ENCODE assay signal across 1 cellular context in the genomic region with DNA sequence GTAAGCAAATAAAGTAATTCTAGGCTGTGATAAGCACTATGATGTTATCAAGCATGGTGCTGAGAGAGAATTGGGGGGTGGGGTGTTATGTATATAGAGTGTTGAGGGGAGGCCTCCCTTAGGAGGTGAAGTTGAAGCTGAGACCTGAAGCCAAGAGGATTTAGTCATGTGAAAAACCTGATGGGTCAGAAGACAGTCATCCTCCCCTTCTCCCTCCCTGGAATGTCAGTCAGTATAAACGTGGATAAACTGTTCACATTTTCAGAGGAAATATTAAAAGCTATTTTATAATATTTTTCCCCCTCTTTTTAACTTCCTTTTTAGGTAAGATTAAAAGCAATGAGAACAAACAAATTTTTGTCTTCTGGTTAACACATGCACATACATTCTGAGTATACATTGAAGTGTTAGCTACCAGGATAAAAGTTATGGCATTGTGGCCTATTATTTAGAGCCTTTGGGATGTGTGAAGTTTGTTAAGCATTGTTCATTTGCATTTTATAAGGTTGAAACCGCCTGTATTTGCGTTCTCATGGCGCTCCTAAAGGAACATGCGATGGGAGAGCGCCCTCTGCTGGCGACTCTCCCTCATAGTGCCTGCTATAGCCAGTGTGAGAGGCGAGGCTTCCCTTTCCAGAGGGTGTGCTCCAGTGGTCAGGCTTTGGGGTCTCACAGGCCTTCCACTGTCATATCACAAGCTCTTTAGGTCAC.
TF ChIP-seq lines count a peak whose summit lies in the region.

No MANE protein-coding gene starts in this region.

TF ChIP-seq in HepG2, 621 proteins besides CTCF, POLR2A, EP300 and RAD21 (continued from another document and continues in another):
- TF ChIP-seq, protein P1, sequence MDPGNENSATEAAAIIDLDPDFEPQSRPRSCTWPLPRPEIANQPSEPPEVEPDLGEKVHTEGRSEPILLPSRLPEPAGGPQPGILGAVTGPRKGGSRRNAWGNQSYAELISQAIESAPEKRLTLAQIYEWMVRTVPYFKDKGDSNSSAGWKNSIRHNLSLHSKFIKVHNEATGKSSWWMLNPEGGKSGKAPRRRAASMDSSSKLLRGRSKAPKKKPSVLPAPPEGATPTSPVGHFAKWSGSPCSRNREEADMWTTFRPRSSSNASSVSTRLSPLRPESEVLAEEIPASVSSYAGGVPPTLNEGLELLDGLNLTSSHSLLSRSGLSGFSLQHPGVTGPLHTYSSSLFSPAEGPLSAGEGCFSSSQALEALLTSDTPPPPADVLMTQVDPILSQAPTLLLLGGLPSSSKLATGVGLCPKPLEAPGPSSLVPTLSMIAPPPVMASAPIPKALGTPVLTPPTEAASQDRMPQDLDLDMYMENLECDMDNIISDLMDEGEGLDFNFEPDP (CRISPR knock-in tag; conservative IDR thresholded peaks at IDR 0.05): no peak
- no peak for TF ChIP-seq KDM1A (CRISPR knock-in tag; IDR thresholded peaks at IDR 0.05)
- TF ChIP-seq U2AF1 (optimal IDR thresholded peaks at IDR 0.05; ENCODE audit: low read depth, low read length): no peak
- TF ChIP-seq, protein P2, sequence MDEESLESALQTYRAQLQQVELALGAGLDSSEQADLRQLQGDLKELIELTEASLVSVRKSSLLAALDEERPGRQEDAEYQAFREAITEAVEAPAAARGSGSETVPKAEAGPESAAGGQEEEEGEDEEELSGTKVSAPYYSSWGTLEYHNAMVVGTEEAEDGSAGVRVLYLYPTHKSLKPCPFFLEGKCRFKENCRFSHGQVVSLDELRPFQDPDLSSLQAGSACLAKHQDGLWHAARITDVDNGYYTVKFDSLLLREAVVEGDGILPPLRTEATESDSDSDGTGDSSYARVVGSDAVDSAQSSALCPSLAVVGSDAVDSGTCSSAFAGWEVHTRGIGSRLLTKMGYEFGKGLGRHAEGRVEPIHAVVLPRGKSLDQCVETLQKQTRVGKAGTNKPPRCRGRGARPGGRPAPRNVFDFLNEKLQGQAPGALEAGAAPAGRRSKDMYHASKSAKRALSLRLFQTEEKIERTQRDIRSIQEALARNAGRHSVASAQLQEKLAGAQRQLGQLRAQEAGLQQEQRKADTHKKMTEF (CRISPR knock-in tag; IDR thresholded peaks at IDR 0.05): peak; percentile 38; the same call in 1 of the 2 replicates
- peak; percentile 63; the same call in 1 of the 2 replicates for TF ChIP-seq ZNF263 (CRISPR knock-in tag; IDR thresholded peaks at IDR 0.05)
- no peak for TF ChIP-seq ZNF496 (CRISPR knock-in tag; IDR thresholded peaks at IDR 0.05; ENCODE audit: insufficient replicate concordance)
- peak; percentile 35; the same call in 1 of the 2 replicates for TF ChIP-seq RXRA (CRISPR knock-in tag; IDR thresholded peaks at IDR 0.05)
- TF ChIP-seq KDM2A (CRISPR knock-in tag; IDR thresholded peaks at IDR 0.05; ENCODE audit: borderline replicate concordance, low read depth): peak; percentile 79; the same call in 1 of the 2 replicates
- TF ChIP-seq, protein P3, sequence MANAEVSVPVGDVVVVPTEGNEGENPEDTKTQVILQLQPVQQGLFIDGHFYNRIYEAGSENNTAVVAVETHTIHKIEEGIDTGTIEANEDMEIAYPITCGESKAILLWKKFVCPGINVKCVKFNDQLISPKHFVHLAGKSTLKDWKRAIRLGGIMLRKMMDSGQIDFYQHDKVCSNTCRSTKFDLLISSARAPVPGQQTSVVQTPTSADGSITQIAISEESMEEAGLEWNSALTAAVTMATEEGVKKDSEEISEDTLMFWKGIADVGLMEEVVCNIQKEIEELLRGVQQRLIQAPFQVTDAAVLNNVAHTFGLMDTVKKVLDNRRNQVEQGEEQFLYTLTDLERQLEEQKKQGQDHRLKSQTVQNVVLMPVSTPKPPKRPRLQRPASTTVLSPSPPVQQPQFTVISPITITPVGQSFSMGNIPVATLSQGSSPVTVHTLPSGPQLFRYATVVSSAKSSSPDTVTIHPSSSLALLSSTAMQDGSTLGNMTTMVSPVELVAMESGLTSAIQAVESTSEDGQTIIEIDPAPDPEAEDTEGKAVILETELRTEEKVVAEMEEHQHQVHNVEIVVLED (CRISPR knock-in tag; IDR thresholded peaks at IDR 0.05; ENCODE audit: borderline replicate concordance): peak; percentile 50; the same call in 1 of the 2 replicates
- TF ChIP-seq MYC (CRISPR knock-in tag; IDR thresholded peaks at IDR 0.05; ENCODE audit: borderline replicate concordance): peak; percentile 69; the same call in 1 of the 2 replicates
- TF ChIP-seq ISL2 (CRISPR knock-in tag; IDR thresholded peaks at IDR 0.05): peak; percentile 25; the same call in 1 of the 2 replicates
- TF ChIP-seq ZNF776 (CRISPR knock-in tag; IDR thresholded peaks at IDR 0.05): no peak
- TF ChIP-seq CC2D1A (CRISPR knock-in tag; IDR thresholded peaks at IDR 0.05): 0 out of 2 replicates have a peak, but pooled peaks have one; percentile 58
- TF ChIP-seq SOX6 (IDR thresholded peaks at IDR 0.05): no peak
- no peak; the same call in 1 of the 2 replicates for TF ChIP-seq SOX6 (CRISPR knock-in tag; IDR thresholded peaks at IDR 0.05)
- TF ChIP-seq KMT2A (CRISPR knock-in tag; IDR thresholded peaks at IDR 0.05): peak; percentile 63; the same call in 1 of the 2 replicates
- peak; percentile 81 for TF ChIP-seq RBM22 (optimal IDR thresholded peaks at IDR 0.05; ENCODE audit: low read length)
- TF ChIP-seq HMG20A (CRISPR knock-in tag; IDR thresholded peaks at IDR 0.05; ENCODE audit: borderline replicate concordance): 0 out of 2 replicates have a peak, but pooled peaks have one; percentile 21
- TF ChIP-seq NR2F2 (IDR thresholded peaks at IDR 0.05; ENCODE audit: borderline replicate concordance, low read depth): no peak
- TF ChIP-seq, protein P4, sequence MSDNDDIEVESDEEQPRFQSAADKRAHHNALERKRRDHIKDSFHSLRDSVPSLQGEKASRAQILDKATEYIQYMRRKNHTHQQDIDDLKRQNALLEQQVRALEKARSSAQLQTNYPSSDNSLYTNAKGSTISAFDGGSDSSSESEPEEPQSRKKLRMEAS (IDR thresholded peaks at IDR 0.05): peak; percentile 67; the same call in 1 of the 2 replicates
- no peak for TF ChIP-seq CBFB (CRISPR knock-in tag; IDR thresholded peaks at IDR 0.05)
- TF ChIP-seq, protein P5, sequence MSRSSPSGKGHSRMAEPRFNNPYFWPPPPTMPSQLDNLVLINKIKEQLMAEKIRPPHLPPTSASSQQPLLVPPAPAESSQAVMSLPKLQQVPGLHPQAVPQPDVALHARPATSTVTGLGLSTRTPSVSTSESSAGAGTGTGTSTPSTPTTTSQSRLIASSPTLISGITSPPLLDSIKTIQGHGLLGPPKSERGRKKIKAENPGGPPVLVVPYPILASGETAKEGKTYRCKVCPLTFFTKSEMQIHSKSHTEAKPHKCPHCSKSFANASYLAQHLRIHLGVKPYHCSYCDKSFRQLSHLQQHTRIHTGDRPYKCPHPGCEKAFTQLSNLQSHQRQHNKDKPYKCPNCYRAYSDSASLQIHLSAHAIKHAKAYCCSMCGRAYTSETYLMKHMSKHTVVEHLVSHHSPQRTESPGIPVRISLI (CRISPR knock-in tag; IDR thresholded peaks at IDR 0.05; ENCODE audit: borderline replicate concordance): no peak
- no peak for TF ChIP-seq ZFP82 (CRISPR knock-in tag; IDR thresholded peaks at IDR 0.05; ENCODE audit: borderline replicate concordance)
- 0 out of 2 replicates have a peak, but pooled peaks have one; percentile 17 for TF ChIP-seq POLR2AphosphoS5 (IDR thresholded peaks at IDR 0.05; ENCODE audit: low read depth, low read length)
- TF ChIP-seq MYNN (CRISPR knock-in tag; IDR thresholded peaks at IDR 0.05; ENCODE audit: low read depth): no peak
- TF ChIP-seq NR2C2 (CRISPR knock-in tag; IDR thresholded peaks at IDR 0.05; ENCODE audit: borderline replicate concordance): no peak
- TF ChIP-seq HHEX (CRISPR knock-in tag; IDR thresholded peaks at IDR 0.05): no peak
- TF ChIP-seq CBX5 (CRISPR knock-in tag; IDR thresholded peaks at IDR 0.05; ENCODE audit: borderline replicate concordance): 0 out of 2 replicates have a peak, but pooled peaks have one; percentile 44
- peak; percentile 58; the same call in 1 of the 2 replicates for TF ChIP-seq SAP130 (CRISPR knock-in tag; IDR thresholded peaks at IDR 0.05; ENCODE audit: low read depth)
- 0 out of 2 replicates have a peak, but pooled peaks have one; percentile 32 for TF ChIP-seq SNAPC2 (CRISPR knock-in tag; IDR thresholded peaks at IDR 0.05)
- TF ChIP-seq, protein P6, sequence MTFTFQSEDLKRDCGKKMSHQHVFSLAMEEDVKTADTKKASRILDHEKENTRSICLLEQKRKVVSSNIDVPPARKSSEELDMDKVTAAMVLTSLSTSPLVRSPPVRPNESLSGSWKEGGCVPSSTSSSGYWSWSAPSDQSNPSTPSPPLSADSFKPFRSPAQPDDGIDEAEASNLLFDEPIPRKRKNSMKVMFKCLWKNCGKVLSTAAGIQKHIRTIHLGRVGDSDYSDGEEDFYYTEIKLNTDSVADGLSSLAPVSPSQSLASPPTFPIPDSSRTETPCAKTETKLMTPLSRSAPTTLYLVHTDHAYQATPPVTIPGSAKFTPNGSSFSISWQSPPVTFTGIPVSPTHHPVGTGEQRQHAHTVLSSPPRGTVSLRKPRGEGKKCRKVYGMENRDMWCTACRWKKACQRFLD (CRISPR knock-in tag; IDR thresholded peaks at IDR 0.05; ENCODE audit: borderline replicate concordance): no peak; the same call in 1 of the 2 replicates
- TF ChIP-seq IKZF4 (CRISPR knock-in tag; IDR thresholded peaks at IDR 0.05; ENCODE audit: borderline replicate concordance, low read depth, not compliant biosample characterization): peak; percentile 47
- TF ChIP-seq ZNF547 (CRISPR knock-in tag; IDR thresholded peaks at IDR 0.05): 0 out of 2 replicates have a peak, but pooled peaks have one; percentile 12
- TF ChIP-seq, protein P7, sequence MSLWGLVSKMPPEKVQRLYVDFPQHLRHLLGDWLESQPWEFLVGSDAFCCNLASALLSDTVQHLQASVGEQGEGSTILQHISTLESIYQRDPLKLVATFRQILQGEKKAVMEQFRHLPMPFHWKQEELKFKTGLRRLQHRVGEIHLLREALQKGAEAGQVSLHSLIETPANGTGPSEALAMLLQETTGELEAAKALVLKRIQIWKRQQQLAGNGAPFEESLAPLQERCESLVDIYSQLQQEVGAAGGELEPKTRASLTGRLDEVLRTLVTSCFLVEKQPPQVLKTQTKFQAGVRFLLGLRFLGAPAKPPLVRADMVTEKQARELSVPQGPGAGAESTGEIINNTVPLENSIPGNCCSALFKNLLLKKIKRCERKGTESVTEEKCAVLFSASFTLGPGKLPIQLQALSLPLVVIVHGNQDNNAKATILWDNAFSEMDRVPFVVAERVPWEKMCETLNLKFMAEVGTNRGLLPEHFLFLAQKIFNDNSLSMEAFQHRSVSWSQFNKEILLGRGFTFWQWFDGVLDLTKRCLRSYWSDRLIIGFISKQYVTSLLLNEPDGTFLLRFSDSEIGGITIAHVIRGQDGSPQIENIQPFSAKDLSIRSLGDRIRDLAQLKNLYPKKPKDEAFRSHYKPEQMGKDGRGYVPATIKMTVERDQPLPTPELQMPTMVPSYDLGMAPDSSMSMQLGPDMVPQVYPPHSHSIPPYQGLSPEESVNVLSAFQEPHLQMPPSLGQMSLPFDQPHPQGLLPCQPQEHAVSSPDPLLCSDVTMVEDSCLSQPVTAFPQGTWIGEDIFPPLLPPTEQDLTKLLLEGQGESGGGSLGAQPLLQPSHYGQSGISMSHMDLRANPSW (CRISPR knock-in tag; IDR thresholded peaks at IDR 0.05; ENCODE audit: borderline replicate concordance): no peak
- no peak for TF ChIP-seq SMAD1 (CRISPR knock-in tag; IDR thresholded peaks at IDR 0.05; ENCODE audit: borderline replicate concordance, low read depth)
- TF ChIP-seq ZNF354B (CRISPR knock-in tag; IDR thresholded peaks at IDR 0.05): no peak
- TF ChIP-seq FOXA1 (IDR thresholded peaks at IDR 0.05): no peak
- 0 out of 2 replicates have a peak, but pooled peaks have one; percentile 31 for TF ChIP-seq FOXA1 (CRISPR knock-in tag; IDR thresholded peaks at IDR 0.05)
- TF ChIP-seq ZSCAN9 (CRISPR knock-in tag; IDR thresholded peaks at IDR 0.05; ENCODE audit: borderline replicate concordance): no peak; the same call in 1 of the 2 replicates
- TF ChIP-seq, protein P8, sequence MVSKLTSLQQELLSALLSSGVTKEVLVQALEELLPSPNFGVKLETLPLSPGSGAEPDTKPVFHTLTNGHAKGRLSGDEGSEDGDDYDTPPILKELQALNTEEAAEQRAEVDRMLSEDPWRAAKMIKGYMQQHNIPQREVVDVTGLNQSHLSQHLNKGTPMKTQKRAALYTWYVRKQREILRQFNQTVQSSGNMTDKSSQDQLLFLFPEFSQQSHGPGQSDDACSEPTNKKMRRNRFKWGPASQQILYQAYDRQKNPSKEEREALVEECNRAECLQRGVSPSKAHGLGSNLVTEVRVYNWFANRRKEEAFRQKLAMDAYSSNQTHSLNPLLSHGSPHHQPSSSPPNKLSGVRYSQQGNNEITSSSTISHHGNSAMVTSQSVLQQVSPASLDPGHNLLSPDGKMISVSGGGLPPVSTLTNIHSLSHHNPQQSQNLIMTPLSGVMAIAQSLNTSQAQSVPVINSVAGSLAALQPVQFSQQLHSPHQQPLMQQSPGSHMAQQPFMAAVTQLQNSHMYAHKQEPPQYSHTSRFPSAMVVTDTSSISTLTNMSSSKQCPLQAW (CRISPR knock-in tag; IDR thresholded peaks at IDR 0.05): peak; percentile 74; the same call in 1 of the 2 replicates
- TF ChIP-seq, protein P9, sequence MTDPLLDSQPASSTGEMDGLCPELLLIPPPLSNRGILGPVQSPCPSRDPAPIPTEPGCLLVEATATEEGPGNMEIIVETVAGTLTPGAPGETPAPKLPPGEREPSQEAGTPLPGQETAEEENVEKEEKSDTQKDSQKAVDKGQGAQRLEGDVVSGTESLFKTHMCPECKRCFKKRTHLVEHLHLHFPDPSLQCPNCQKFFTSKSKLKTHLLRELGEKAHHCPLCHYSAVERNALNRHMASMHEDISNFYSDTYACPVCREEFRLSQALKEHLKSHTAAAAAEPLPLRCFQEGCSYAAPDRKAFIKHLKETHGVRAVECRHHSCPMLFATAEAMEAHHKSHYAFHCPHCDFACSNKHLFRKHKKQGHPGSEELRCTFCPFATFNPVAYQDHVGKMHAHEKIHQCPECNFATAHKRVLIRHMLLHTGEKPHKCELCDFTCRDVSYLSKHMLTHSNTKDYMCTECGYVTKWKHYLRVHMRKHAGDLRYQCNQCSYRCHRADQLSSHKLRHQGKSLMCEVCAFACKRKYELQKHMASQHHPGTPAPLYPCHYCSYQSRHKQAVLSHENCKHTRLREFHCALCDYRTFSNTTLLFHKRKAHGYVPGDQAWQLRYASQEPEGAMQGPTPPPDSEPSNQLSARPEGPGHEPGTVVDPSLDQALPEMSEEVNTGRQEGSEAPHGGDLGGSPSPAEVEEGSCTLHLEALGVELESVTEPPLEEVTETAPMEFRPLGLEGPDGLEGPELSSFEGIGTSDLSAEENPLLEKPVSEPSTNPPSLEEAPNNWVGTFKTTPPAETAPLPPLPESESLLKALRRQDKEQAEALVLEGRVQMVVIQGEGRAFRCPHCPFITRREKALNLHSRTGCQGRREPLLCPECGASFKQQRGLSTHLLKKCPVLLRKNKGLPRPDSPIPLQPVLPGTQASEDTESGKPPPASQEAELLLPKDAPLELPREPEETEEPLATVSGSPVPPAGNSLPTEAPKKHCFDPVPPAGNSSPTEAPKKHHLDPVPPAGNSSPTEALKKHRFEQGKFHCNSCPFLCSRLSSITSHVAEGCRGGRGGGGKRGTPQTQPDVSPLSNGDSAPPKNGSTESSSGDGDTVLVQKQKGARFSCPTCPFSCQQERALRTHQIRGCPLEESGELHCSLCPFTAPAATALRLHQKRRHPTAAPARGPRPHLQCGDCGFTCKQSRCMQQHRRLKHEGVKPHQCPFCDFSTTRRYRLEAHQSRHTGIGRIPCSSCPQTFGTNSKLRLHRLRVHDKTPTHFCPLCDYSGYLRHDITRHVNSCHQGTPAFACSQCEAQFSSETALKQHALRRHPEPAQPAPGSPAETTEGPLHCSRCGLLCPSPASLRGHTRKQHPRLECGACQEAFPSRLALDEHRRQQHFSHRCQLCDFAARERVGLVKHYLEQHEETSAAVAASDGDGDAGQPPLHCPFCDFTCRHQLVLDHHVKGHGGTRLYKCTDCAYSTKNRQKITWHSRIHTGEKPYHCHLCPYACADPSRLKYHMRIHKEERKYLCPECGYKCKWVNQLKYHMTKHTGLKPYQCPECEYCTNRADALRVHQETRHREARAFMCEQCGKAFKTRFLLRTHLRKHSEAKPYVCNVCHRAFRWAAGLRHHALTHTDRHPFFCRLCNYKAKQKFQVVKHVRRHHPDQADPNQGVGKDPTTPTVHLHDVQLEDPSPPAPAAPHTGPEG (CRISPR knock-in tag; IDR thresholded peaks at IDR 0.05): no peak
